In the genomic region with DNA sequence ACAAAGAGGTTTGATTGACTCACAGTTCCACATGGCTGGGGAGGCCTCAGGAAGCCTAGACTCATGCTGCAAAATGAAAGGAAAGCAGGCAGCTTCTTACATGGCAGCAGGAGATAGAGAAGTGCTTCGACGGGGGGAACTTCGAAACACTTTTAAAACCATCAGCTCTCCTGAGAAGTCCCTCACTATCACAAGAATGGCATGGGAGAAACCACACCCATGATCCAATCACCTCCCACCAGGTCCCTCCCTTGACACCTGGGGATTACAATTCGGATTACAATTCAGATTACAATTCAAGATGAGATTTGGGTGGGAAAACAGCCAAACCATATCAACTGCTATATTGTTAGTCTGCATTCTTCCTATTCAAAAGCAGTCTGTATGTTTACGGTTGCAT, we compare ENCODE assay signal across 19 cellular contexts.
"Had no signal": no experiment of that assay in that cellular context is flagged by ENCODE, and none has a peak within 500 bp of the region (broad histone marks: within the 10 kb centered on the region; RNA-seq: fewer than 3 reads in every experiment).

No MANE protein-coding gene starts in this region.

- H3K27me3 Mint-ChIP-seq: dendritic cell treated with granulocyte-macrophage colony-stimulating factor and Interleukin-4, amounts not matched to agents 40 ng/mL and 50 ng/mL, for 4 days; effector memory CD8-positive, alpha-beta T cell; naive thymus-derived CD4-positive, alpha-beta T cell had no signal

- DNase-seq: colonic mucosa; cortex of kidney; effector CD8-positive, alpha-beta T cell; effector memory CD8-positive, alpha-beta T cell; foreskin keratinocyte; heart left ventricle; hypothalamus; immature natural killer cell; left cardiac atrium; left lung; left ventricle myocardium superior; lower lobe of right lung; mesenchymal stem cell; midbrain; naive thymus-derived CD4-positive, alpha-beta T cell had no signal

- H3K4me2 ChIP-seq: hepatocyte had no signal

- H3K79me2 ChIP-seq: hepatocyte had no signal

- H3K36me3 Mint-ChIP-seq: immature natural killer cell; naive thymus-derived CD4-positive, alpha-beta T cell had no signal

- H3K4me1 Mint-ChIP-seq: immature natural killer cell; naive thymus-derived CD4-positive, alpha-beta T cell had no signal

- H3K4me3 Mint-ChIP-seq: dendritic cell treated with granulocyte-macrophage colony-stimulating factor and Interleukin-4, amounts not matched to agents 40 ng/mL and 50 ng/mL, for 4 days; effector memory CD8-positive, alpha-beta T cell; immature natural killer cell; naive thymus-derived CD4-positive, alpha-beta T cell had no signal

- H3K9me3 ChIP-seq: colonic mucosa had no signal

- H3K4me3 ChIP-seq: colonic mucosa, esophagus muscularis mucosa, gastroesophageal sphincter, heart left ventricle, hepatocyte, left lung, lower lobe of right lung had no signal

- H3K27ac Mint-ChIP-seq: dendritic cell treated with granulocyte-macrophage colony-stimulating factor and Interleukin-4, amounts not matched to agents 40 ng/mL and 50 ng/mL, for 4 days; effector memory CD8-positive, alpha-beta T cell; immature natural killer cell; naive thymus-derived CD4-positive, alpha-beta T cell had no signal

- H3K27me3 ChIP-seq: colonic mucosa, esophagus muscularis mucosa, foreskin keratinocyte, gastroesophageal sphincter, heart left ventricle, hepatocyte, left lung had no signal

- H3K27ac ChIP-seq: colonic mucosa, esophagus muscularis mucosa, foreskin keratinocyte, gastroesophageal sphincter, heart left ventricle, hepatocyte, left lung, lower lobe of right lung had no signal

- H3K4me1 ChIP-seq: colonic mucosa, esophagus muscularis mucosa, foreskin keratinocyte, gastroesophageal sphincter, heart left ventricle, left lung, lower lobe of right lung had no signal

- H3K36me3 ChIP-seq: colonic mucosa, esophagus muscularis mucosa, gastroesophageal sphincter, heart left ventricle, left lung, lower lobe of right lung had no signal

- H2AFZ ChIP-seq: hepatocyte had no signal
